In the genomic region with DNA sequence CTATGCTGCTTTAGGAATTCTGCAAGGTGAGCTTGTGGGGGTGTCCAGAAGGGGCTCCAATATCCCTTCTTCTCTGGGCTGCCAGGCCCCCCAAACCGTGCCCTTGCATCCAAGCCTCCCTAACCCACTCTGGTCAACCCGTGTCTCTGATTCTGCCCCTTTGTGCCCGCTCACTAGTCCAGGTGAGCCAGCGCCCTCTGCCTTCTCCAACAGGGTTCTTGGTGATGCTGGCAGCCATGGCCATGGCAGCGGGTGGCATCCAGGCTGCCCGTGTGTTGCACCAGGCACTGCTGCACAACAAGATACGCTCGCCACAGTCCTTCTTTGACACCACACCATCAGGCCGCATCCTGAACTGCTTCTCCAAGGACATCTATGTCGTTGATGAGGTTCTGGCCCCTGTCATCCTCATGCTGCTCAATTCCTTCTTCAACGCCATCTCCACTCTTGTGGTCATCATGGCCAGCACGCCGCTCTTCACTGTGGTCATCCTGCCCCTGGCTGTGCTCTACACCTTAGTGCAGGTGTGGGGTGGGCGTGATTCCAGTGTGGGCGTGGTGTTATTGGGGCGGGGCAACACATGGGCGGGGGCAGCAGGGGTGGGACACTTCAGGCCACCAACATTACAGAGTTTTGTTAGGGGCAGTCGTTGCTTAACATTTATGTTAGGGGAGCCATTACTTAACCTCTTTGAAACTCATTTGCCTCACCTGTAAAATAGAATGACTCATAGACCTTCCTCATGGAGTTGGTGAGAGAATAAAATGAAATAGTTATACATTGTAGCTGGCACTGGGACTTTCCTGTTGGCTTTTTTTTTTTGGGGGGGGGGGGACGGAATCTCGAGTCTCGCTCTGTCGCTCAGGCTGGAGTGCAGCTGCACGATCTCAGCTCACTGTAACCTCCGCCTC, we compare ENCODE assay signal across 15 cellular contexts. TPM values are rescaled to one million over a fixed set of nuclear protein-coding genes. Genes with fewer than 3 reads are reported as not detected.
"Had no signal": no experiment of that assay in that cellular context is flagged by ENCODE, and none has a peak within 500 bp of the region (broad histone marks: within the 10 kb centered on the region; RNA-seq: fewer than 3 reads in every experiment).

No MANE protein-coding gene starts in this region.

- H3K4me3 Mint-ChIP-seq: activated CD8-positive, alpha-beta memory T cell treated with anti-CD3 and anti-CD28 coated beads, Interleukin-2, amount 10 ng/mL, durations not matched to agents 7 days and 5 days; activated naive CD8-positive, alpha-beta T cell; activated T-cell treated with anti-CD3 and anti-CD28 coated beads, Interleukin-2, amount 50 U/mL, for 24 hours; naive thymus-derived CD4-positive, alpha-beta T cell; T-helper 2 cell treated with Interferon-gamma antibody and Interleukin-4, amounts not matched to agents 5 μg/mL and 100 μg/mL, for 36 hours had no signal

- H3K36me3 ChIP-seq: breast epithelium, gastrocnemius medialis had no signal

- H3K27me3 ChIP-seq: breast epithelium, gastrocnemius medialis had no signal

- H3K9me3 Mint-ChIP-seq: activated T-cell treated with anti-CD3 and anti-CD28 coated beads, Interleukin-2, amount 50 U/mL, for 24 hours; naive thymus-derived CD4-positive, alpha-beta T cell; T-helper 2 cell treated with Interferon-gamma antibody and Interleukin-4, amounts not matched to agents 5 μg/mL and 100 μg/mL, for 36 hours had no signal

- H3K9me3 ChIP-seq: breast epithelium, gastrocnemius medialis, lower lobe of right lung had no signal

- H3K27ac Mint-ChIP-seq: activated CD8-positive, alpha-beta memory T cell treated with anti-CD3 and anti-CD28 coated beads, Interleukin-2, amount 10 ng/mL, durations not matched to agents 7 days and 5 days; activated naive CD8-positive, alpha-beta T cell; activated T-cell treated with anti-CD3 and anti-CD28 coated beads, Interleukin-2, amount 50 U/mL, for 24 hours; naive thymus-derived CD4-positive, alpha-beta T cell; T-helper 2 cell treated with Interferon-gamma antibody and Interleukin-4, amounts not matched to agents 5 μg/mL and 100 μg/mL, for 36 hours had no signal

- H3K4me1 ChIP-seq: breast epithelium had no signal

- H3K36me3 Mint-ChIP-seq: activated CD8-positive, alpha-beta memory T cell treated with anti-CD3 and anti-CD28 coated beads, Interleukin-2, amount 10 ng/mL, durations not matched to agents 7 days and 5 days; naive thymus-derived CD4-positive, alpha-beta T cell had no signal

- DNase-seq: activated CD4-positive, alpha-beta T cell treated with anti-CD3 and anti-CD28 coated beads for 1 hour; activated CD4-positive, alpha-beta T cell treated with anti-CD3 and anti-CD28 coated beads, Interleukin-2, amount 50 U/mL, for 48 hours; activated CD8-positive, alpha-beta memory T cell treated with anti-CD3 and anti-CD28 coated beads, Interleukin-2, amount 10 ng/mL, durations not matched to agents 7 days and 5 days; activated effector memory CD4-positive, alpha-beta T cell treated with Interleukin-2 at 50 U/mL for 16 hours; activated T-cell treated with anti-CD3 and anti-CD28 coated beads, Interleukin-2, amount 50 U/mL, for 24 hours; lower lobe of right lung; midbrain; naive thymus-derived CD4-positive, alpha-beta T cell; nucleus accumbens; stimulated activated CD4-positive, alpha-beta T cell treated with anti-CD3 and anti-CD28 coated beads, Interleukin-12 subunit alpha, Interleukin-12 subunit beta, amount 100 ng/mL, for 4 hours; trophoblast cell had no signal

- ATAC-seq: activated CD8-positive, alpha-beta memory T cell treated with anti-CD3 and anti-CD28 coated beads, Interleukin-2, amount 10 ng/mL, durations not matched to agents 7 days and 5 days; lower lobe of right lung; naive thymus-derived CD4-positive, alpha-beta T cell had no signal

- H3K4me3 ChIP-seq: breast epithelium, gastrocnemius medialis, lower lobe of right lung had no signal

- H3K27ac ChIP-seq: breast epithelium, gastrocnemius medialis, lower lobe of right lung had no signal

RNA-seq across cellular contexts. Expression of a gene that starts 41.6 kb away (rescaled TPM):
- total RNA-seq: activated CD8-positive, alpha-beta memory T cell treated with anti-CD3 and anti-CD28 coated beads, Interleukin-2, amount 10 ng/mL, durations not matched to agents 7 days and 5 days had no signal
- polyA plus RNA-seq: naive thymus-derived CD4-positive, alpha-beta T cell had no signal
